8 cellular contexts compared by ENCODE assay signal in genomic region chr19:10478476-10478875, GRCh38. TPM values are rescaled to one million over a fixed set of nuclear protein-coding genes. Genes with fewer than 3 reads are reported as not detected.
DNase-seq lines count a peak whose midpoint lies in the region; ATAC-seq and TF ChIP-seq lines count a peak whose summit lies in the region.

No MANE protein-coding gene starts in this region.

- H3K4me3 Mint-ChIP-seq in naive thymus-derived CD4-positive, alpha-beta T cell = peak overlapping the region in 9 of 10 donors; percentile 5 to 76 (median 65)
- no peak overlapping the region for H3K4me3 Mint-ChIP-seq in activated CD8-positive, alpha-beta T cell treated with anti-CD3 and anti-CD28 coated beads, Interleukin-2, amount 10 ng/mL, durations not matched to agents 7 days and 5 days

- H3K27ac ChIP-seq in right cardiac atrium (ENCODE audit: low read length) (no peak overlapping the region), coronary artery (no peak overlapping the region), vagina (no peak overlapping the region), aorta (ENCODE audit: low read depth in 1 of 2, low read length in 2 of 2) (no peak overlapping the region)
- peak overlapping the region; percentile 48 for H3K27ac ChIP-seq in naive thymus-derived CD4-positive, alpha-beta T cell (ENCODE audit: low read depth, low read length)

- H3K4me3 ChIP-seq in right cardiac atrium (ENCODE audit: low read length) (peak overlapping the region; percentile 38), coronary artery (peak overlapping the region; percentile 71), vagina (peak overlapping the region; percentile 49 to 54), aorta (ENCODE audit: low read length in 2 of 2) (no peak overlapping the region)
- peak overlapping the region; percentile 58 for H3K4me3 ChIP-seq in naive thymus-derived CD4-positive, alpha-beta T cell (ENCODE audit: low read length)

- no peaks in the 10 kb centered on the region for H3K27me3 Mint-ChIP-seq in naive thymus-derived CD4-positive, alpha-beta T cell
- no peaks in the 10 kb centered on the region for H3K27me3 Mint-ChIP-seq in activated CD8-positive, alpha-beta T cell treated with anti-CD3 and anti-CD28 coated beads, Interleukin-2, amount 10 ng/mL, durations not matched to agents 7 days and 5 days (ENCODE audit: low read depth)

- H3K9me3 Mint-ChIP-seq in naive thymus-derived CD4-positive, alpha-beta T cell = no peaks in the 10 kb centered on the region
- no peaks in the 10 kb centered on the region for H3K9me3 Mint-ChIP-seq in activated CD8-positive, alpha-beta T cell treated with anti-CD3 and anti-CD28 coated beads, Interleukin-2, amount 10 ng/mL, durations not matched to agents 7 days and 5 days (ENCODE audit: insufficient read depth)

- DNase-seq in right cardiac atrium (no peak), cardiac septum (ENCODE audit: low spot score) (no peak), coronary artery (ENCODE audit: low spot score) (no peak), vagina (ENCODE audit: extremely low spot score in 2 of 2) (no peak), NCI-H1105 (lab: John Stamatoyannopoulos, UW) (no peak), aorta (no peak)
- DNase-seq in naive thymus-derived CD4-positive, alpha-beta T cell = no peak
- DNase-seq in activated CD8-positive, alpha-beta T cell treated with anti-CD3 and anti-CD28 coated beads, Interleukin-2, amount 10 ng/mL, durations not matched to agents 7 days and 5 days = no peak

- 31% methylated on average over 5 of the region's 5 CpGs for WGBS in right cardiac atrium
- WGBS in aorta, 2 donors = 18 to 24% methylated on average over 5 of the region's 5 CpGs

- H3K9me3 ChIP-seq in right cardiac atrium (ENCODE audit: control insufficient read depth, low read length) (no peaks in the 10 kb centered on the region), vagina (no peaks in the 10 kb centered on the region), aorta (ENCODE audit: control insufficient read depth, low read length) (no peaks in the 10 kb centered on the region)
- H3K9me3 ChIP-seq in naive thymus-derived CD4-positive, alpha-beta T cell (ENCODE audit: control insufficient read depth in 2 of 3, low read length in 3 of 3) = no peaks in the 10 kb centered on the region

- peak overlapping the region in 1 of 9 donors; percentile 67 for H3K27ac Mint-ChIP-seq in naive thymus-derived CD4-positive, alpha-beta T cell
- no peak overlapping the region for H3K27ac Mint-ChIP-seq in activated CD8-positive, alpha-beta T cell treated with anti-CD3 and anti-CD28 coated beads, Interleukin-2, amount 10 ng/mL, durations not matched to agents 7 days and 5 days

- TF ChIP-seq POLR2A in vagina (IDR thresholded peaks at IDR 0.05) = no peak

- TF ChIP-seq CTCF in coronary artery (IDR thresholded peaks at IDR 0.05) (no peak), vagina (IDR thresholded peaks at IDR 0.05) (no peak)

- H3K27me3 ChIP-seq in right cardiac atrium (ENCODE audit: control insufficient read depth, insufficient read depth) (no peaks in the 10 kb centered on the region), vagina (no peaks in the 10 kb centered on the region), aorta (ENCODE audit: control insufficient read depth in 1 of 2, insufficient read depth in 2 of 2, low read length in 1 of 2) (no peaks in the 10 kb centered on the region)
- H3K27me3 ChIP-seq in naive thymus-derived CD4-positive, alpha-beta T cell (ENCODE audit: control insufficient read depth in 2 of 2, insufficient read depth in 2 of 2, low read length in 2 of 2) = no peaks in the 10 kb centered on the region

- ATAC-seq in right cardiac atrium = no peak
- no peak for ATAC-seq in naive thymus-derived CD4-positive, alpha-beta T cell
- ATAC-seq in activated CD8-positive, alpha-beta T cell treated with anti-CD3 and anti-CD28 coated beads, Interleukin-2, amount 10 ng/mL, durations not matched to agents 7 days and 5 days = no peak
- no peak for ATAC-seq in aorta (ENCODE audit: low FRiP score)

- H3K4me1 Mint-ChIP-seq in naive thymus-derived CD4-positive, alpha-beta T cell = peaks cover 7 to 30% (median 15%) of the 10 kb centered on the region in 7 donors
- peaks cover 30% of the 10 kb centered on the region for H3K4me1 Mint-ChIP-seq in activated CD8-positive, alpha-beta T cell treated with anti-CD3 and anti-CD28 coated beads, Interleukin-2, amount 10 ng/mL, durations not matched to agents 7 days and 5 days (ENCODE audit: low read depth)

- CTCF ChIA-PET in naive thymus-derived CD4-positive, alpha-beta T cell (lab: Charles Lee) = interaction anchor here (0.6 to 1.0 kb wide), 2 partner anchors 11 to 32 kb away, joined by 3 to 4 read pairs; no protein-coding TSS in a partner anchor
- CTCF ChIA-PET in activated CD8-positive, alpha-beta T cell treated with anti-CD3 and anti-CD28 coated beads, Interleukin-2, amount 10 ng/mL, durations not matched to agents 7 days and 5 days (lab: Charles Lee) = interaction anchor here (0.8 to 2.2 kb wide), 21 partner anchors 8 to 221 kb away, joined by 3 to 10 read pairs (median 4); partner anchors contain the start of genes CDC37, ICAM4 and KRI1

- intact Hi-C loops in right cardiac atrium (cut with DNase I) = no loop called here
- intact Hi-C loops in cardiac septum (cut with DNase I) = no loop called here
- intact Hi-C loops in naive thymus-derived CD4-positive, alpha-beta T cell (cut with micrococcal nuclease) = loop anchor here (5.0 to 10.0 kb wide), 3 partner anchors 46 to 216 kb away; partner anchors contain the start of genes ICAM4 (in 1 of the 2) and ICAM5 (in 1 of the 2)
- intact Hi-C loops in vagina (cut with DNase I) = no loop called here
- intact Hi-C loops in aorta (cut with DNase I) = loop anchor here in 1 of 2 donors (5.0 kb wide), 1 partner anchor 89 kb away; the partner anchor contains the start of genes CDKN2D and KRI1

- H3K4me1 ChIP-seq in right cardiac atrium (ENCODE audit: control insufficient read depth, insufficient read depth, low read length) (no peaks in the 10 kb centered on the region), vagina (peaks cover 15% of the 10 kb centered on the region), aorta (ENCODE audit: control insufficient read depth in 1 of 2, insufficient read depth in 2 of 2, low read length in 2 of 2) (no peaks in the 10 kb centered on the region)
- H3K4me1 ChIP-seq in naive thymus-derived CD4-positive, alpha-beta T cell (ENCODE audit: control insufficient read depth in 2 of 2, insufficient read depth in 2 of 2, low read length in 2 of 2) = peaks cover 7 to 11% of the 10 kb centered on the region in 2 donors

- POLR2A ChIA-PET in naive thymus-derived CD4-positive, alpha-beta T cell (lab: Charles Lee) = interaction anchor here (0.7 kb wide), 1 partner anchor 133 kb away, joined by 3 read pairs; no protein-coding TSS in a partner anchor
- POLR2A ChIA-PET in activated CD8-positive, alpha-beta T cell treated with anti-CD3 and anti-CD28 coated beads, Interleukin-2, amount 10 ng/mL, durations not matched to agents 7 days and 5 days (lab: Charles Lee) = interaction anchor here (0.6 kb wide), 1 partner anchor 221 kb away, joined by 3 read pairs; no protein-coding TSS in a partner anchor

- H3K36me3 ChIP-seq in naive thymus-derived CD4-positive, alpha-beta T cell (ENCODE audit: control insufficient read depth in 2 of 3, insufficient read depth in 3 of 3, low read length in 3 of 3) = no peaks in the 10 kb centered on the region
- H3K36me3 ChIP-seq in vagina = no peaks in the 10 kb centered on the region
- H3K36me3 ChIP-seq in aorta (ENCODE audit: control insufficient read depth in 1 of 2, insufficient read depth in 2 of 2, low read length in 1 of 2) = no peaks in the 10 kb centered on the region

- H3K36me3 Mint-ChIP-seq in naive thymus-derived CD4-positive, alpha-beta T cell = no peaks in the 10 kb centered on the region
- no peaks in the 10 kb centered on the region for H3K36me3 Mint-ChIP-seq in activated CD8-positive, alpha-beta T cell treated with anti-CD3 and anti-CD28 coated beads, Interleukin-2, amount 10 ng/mL, durations not matched to agents 7 days and 5 days (ENCODE audit: low read depth)

RNA-seq across cellular contexts. Expression of gene KEAP1, which starts 24.7 kb away (rescaled TPM):
- total RNA-seq in right cardiac atrium (10 to 100 TPM; 48.0 to 74.6 (median 62.8) TPM), cardiac septum (66.7 TPM), vagina (53.5 TPM), aorta (10 to 100 TPM; 43.6 to 62.8 TPM)
- polyA plus RNA-seq in right cardiac atrium (51.9 TPM), aorta (10 to 100 TPM; 30.9 to 56.2 TPM)
- total RNA-seq in naive thymus-derived CD4-positive, alpha-beta T cell = 10 to 100 TPM; 12.9 to 83.6 (median 31.4) TPM
- polyA plus RNA-seq in naive thymus-derived CD4-positive, alpha-beta T cell = 10 to 100 TPM; 21.9 to 37.7 TPM
- 10 to 100 TPM; 89.4 to 92.1 TPM for total RNA-seq in activated CD8-positive, alpha-beta T cell treated with anti-CD3 and anti-CD28 coated beads, Interleukin-2, amount 10 ng/mL, durations not matched to agents 7 days and 5 days

RNA-seq across cellular contexts. Expression of gene S1PR5, which starts 38.8 kb away (rescaled TPM):
- total RNA-seq in right cardiac atrium (under 1 TPM in 3 of 4 donors, not detected in 1; 0.15 to 0.31 (median 0.19) TPM), cardiac septum (0.75 TPM), vagina (36.6 TPM), aorta (under 1 TPM; 0.39 to 0.99 TPM)
- polyA plus RNA-seq in right cardiac atrium (0.16 TPM), aorta (1 to 10 TPM; 1.3 to 1.6 TPM)
- 10 to 100 TPM in 1 of 5 experiments, 1 to 10 TPM in 1, under 1 TPM in 2, not detected in 1; 0.51 to 22.0 (median 3.5) TPM for total RNA-seq in naive thymus-derived CD4-positive, alpha-beta T cell
- under 1 TPM; 0.53 to 0.55 TPM for polyA plus RNA-seq in naive thymus-derived CD4-positive, alpha-beta T cell
- under 1 TPM; 0.89 to 0.95 TPM for total RNA-seq in activated CD8-positive, alpha-beta T cell treated with anti-CD3 and anti-CD28 coated beads, Interleukin-2, amount 10 ng/mL, durations not matched to agents 7 days and 5 days

RNA-seq across cellular contexts. Expression of gene PDE4A, which starts 58.1 kb away (rescaled TPM):
- total RNA-seq in right cardiac atrium = 10 to 100 TPM in 3 of 4 donors, 1 to 10 TPM in 1; 8.4 to 14.2 (median 11.0) TPM
- polyA plus RNA-seq in right cardiac atrium = 5.5 TPM
- total RNA-seq in cardiac septum = 8.2 TPM
- total RNA-seq in naive thymus-derived CD4-positive, alpha-beta T cell = 10 to 100 TPM in 2 of 5 experiments, 1 to 10 TPM in 2, under 1 TPM in 1; 0.59 to 51.8 (median 5.0) TPM
- polyA plus RNA-seq in naive thymus-derived CD4-positive, alpha-beta T cell = 1 to 10 TPM in 1 of 2 donors, under 1 TPM in 1; 0.47 to 2.0 TPM
- 16.7 TPM for total RNA-seq in vagina
- total RNA-seq in activated CD8-positive, alpha-beta T cell treated with anti-CD3 and anti-CD28 coated beads, Interleukin-2, amount 10 ng/mL, durations not matched to agents 7 days and 5 days = 10 to 100 TPM; 54.2 to 56.0 TPM
- total RNA-seq in aorta = 10 to 100 TPM; 12.3 to 30.2 TPM
- 10 to 100 TPM in 1 of 2 donors, 1 to 10 TPM in 1; 8.6 to 13.6 TPM for polyA plus RNA-seq in aorta

Comparison
In these comparisons a context has a peak if more than half of its experiments do, and no peak if none do; other contexts are left out.
1. H3K4me3 ChIP-seq: peak in right cardiac atrium (single experiment), coronary artery (single experiment), naive thymus-derived CD4-positive, alpha-beta T cell (single experiment) and vagina (2 of 2); none in aorta (0 of 2).
2. intact Hi-C loops: an anchor here in naive thymus-derived CD4-positive, alpha-beta T cell (5.0 to 10.0 kb wide); none called in right cardiac atrium, cardiac septum and vagina.